Comparison of ENCODE assay signal across 20 cellular contexts in genomic region chr2:28521663-28522062, GRCh38.
"Had no signal": no experiment of that assay in that cellular context is flagged by ENCODE, and none has a peak within 500 bp of the region (broad histone marks: within the 10 kb centered on the region; RNA-seq: fewer than 3 reads in every experiment).

No MANE protein-coding gene starts in this region.

- H3K4me1 ChIP-seq: parathyroid adenoma, thyroid gland had no signal

- H3K9ac ChIP-seq: parathyroid adenoma had no signal

- H3K27ac ChIP-seq: dorsolateral prefrontal cortex, neutrophil, parathyroid adenoma, thyroid gland had no signal

- H3K36me3 ChIP-seq: neutrophil, thyroid gland had no signal

- H3K4me3 ChIP-seq: dorsolateral prefrontal cortex, lung, smooth muscle cell, thyroid gland had no signal

- H3K79me2 ChIP-seq: parathyroid adenoma had no signal

- H3K27me3 ChIP-seq: thyroid gland had no signal

- H2AFZ ChIP-seq: parathyroid adenoma had no signal

- DNase-seq: activated CD4-positive, alpha-beta T cell treated with anti-CD3 and anti-CD28 coated beads, Interleukin-2, amount 10 ng/mL, durations not matched to agents 24 days and 14 days; activated CD8-positive, alpha-beta T cell treated with anti-CD3 and anti-CD28 coated beads for 36 hours; activated naive CD4-positive, alpha-beta T cell treated with anti-CD3 and anti-CD28 coated beads for 36 hours; activated T-cell treated with anti-CD3 and anti-CD28 coated beads, Interleukin-2, amount 50 U/mL, for 1 hour; anterior cingulate cortex; caudate nucleus; dorsolateral prefrontal cortex; foreskin melanocyte; glutamatergic neuron; hippocampal formation; left cardiac atrium; naive B cell; stimulated activated CD4-positive, alpha-beta T cell treated with anti-CD3 and anti-CD28 coated beads, Interleukin-4, amount 100 ng/mL, for 24 hours; thyroid gland had no signal

- H3K4me2 ChIP-seq: smooth muscle cell had no signal

- ATAC-seq: activated CD8-positive, alpha-beta T cell treated with anti-CD3 and anti-CD28 coated beads for 36 hours; sciatic nerve; stimulated activated memory B cell treated with anti-CD40 and anti-IgM and Interleukin-4, amounts not matched to agents 10 μg/mL and 1 μg/mL and 100 μg/mL, for 72 hours had no signal

- H3K9me3 ChIP-seq: neutrophil, thyroid gland had no signal
